ENCODE assay signal across 11 cellular contexts in the genomic region with DNA sequence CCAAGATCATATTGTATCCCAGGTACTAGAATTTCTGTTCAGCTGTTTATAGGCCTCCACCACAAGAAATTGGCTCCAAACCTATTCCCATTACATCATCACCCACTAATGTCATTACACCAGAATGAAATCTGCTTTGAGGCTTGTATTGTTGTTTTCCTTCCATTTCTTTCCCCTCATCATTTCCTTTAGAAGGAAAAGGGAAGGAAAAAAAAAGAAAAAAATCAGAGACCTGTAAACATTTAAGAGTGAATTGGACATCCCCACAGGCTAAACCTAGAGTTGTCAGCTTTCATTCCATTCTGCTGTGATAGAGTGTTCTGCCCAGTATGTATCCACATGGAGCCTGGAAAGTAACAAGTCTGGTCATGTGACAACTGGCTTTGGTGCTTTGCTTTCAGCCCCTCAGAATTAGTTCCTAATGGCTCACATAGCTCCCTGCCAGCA. TPM values are rescaled to one million over a fixed set of nuclear protein-coding genes. Genes with fewer than 3 reads are reported as not detected.
DNase-seq lines count a peak whose midpoint lies in the region; ATAC-seq, FAIRE-seq and TF ChIP-seq lines count a peak whose summit lies in the region.
"Had no signal": no experiment of that assay in that cellular context is flagged by ENCODE, and none has a peak within 500 bp of the region (broad histone marks: within the 10 kb centered on the region; RNA-seq: fewer than 3 reads in every experiment).

No MANE protein-coding gene starts in this region.

- H3K27me3 ChIP-seq in heart left ventricle = no peaks in the 10 kb centered on the region
- H3K27me3 ChIP-seq: thyroid gland had no signal

- peaks cover 31% of the 10 kb centered on the region for H3K4me1 Mint-ChIP-seq in activated naive CD8-positive, alpha-beta T cell treated with anti-CD3 and anti-CD28 coated beads, Interleukin-2, amount 50 U/mL, for 24 hours

- peaks cover 18% of the 10 kb centered on the region for H3K36me3 Mint-ChIP-seq in activated naive CD8-positive, alpha-beta T cell treated with anti-CD3 and anti-CD28 coated beads, Interleukin-2, amount 50 U/mL, for 24 hours (ENCODE audit: low read depth)

- FAIRE-seq in H54 (lab: Jason Lieb, UNC) = peak; percentile 65

- peaks cover 0 to 8% (median 0%) of the 10 kb centered on the region in 12 donors for H3K9me3 ChIP-seq in heart left ventricle
- H3K9me3 ChIP-seq: thyroid gland had no signal

- no peak overlapping the region for H3K4me3 ChIP-seq in heart left ventricle
- H3K4me3 ChIP-seq: thyroid gland had no signal

- ATAC-seq in heart left ventricle = peak; percentile 68 to 86 (median 73)
- ATAC-seq in activated naive CD8-positive, alpha-beta T cell treated with anti-CD3 and anti-CD28 coated beads, Interleukin-2, amount 50 U/mL, for 24 hours = no peak
- no peak for ATAC-seq in GM18861 (IDR thresholded peaks at IDR 0.05; ENCODE audit: unreplicated experiment)
- ATAC-seq in HG02678 (IDR thresholded peaks at IDR 0.05; ENCODE audit: unreplicated experiment) = no peak
- no peak for ATAC-seq in GM21723 (IDR thresholded peaks at IDR 0.05; ENCODE audit: unreplicated experiment)

- peaks cover 0 to 31% (median 23%) of the 10 kb centered on the region in 9 donors for H3K36me3 ChIP-seq in heart left ventricle

- H3K27ac ChIP-seq in heart left ventricle = peak overlapping the region in 10 of 12 donors; percentile 9 to 73 (median 33)
- H3K27ac ChIP-seq: HL-60, thyroid gland had no signal

- H3K27me3 Mint-ChIP-seq in activated naive CD8-positive, alpha-beta T cell treated with anti-CD3 and anti-CD28 coated beads, Interleukin-2, amount 50 U/mL, for 24 hours = no peaks in the 10 kb centered on the region
- H3K27me3 Mint-ChIP-seq: activated naive CD8-positive, alpha-beta T cell treated with anti-CD3 and anti-CD28 coated beads, Interleukin-2, amount 10 ng/mL, durations not matched to agents 7 days and 5 days had no signal

- intact Hi-C loops in heart left ventricle (cut with DNase I) = loop anchor here in 1 of 10 donors (5.0 kb wide), 1 partner anchor 44 kb away; a partner anchor contains a TSS

- no peak for TF ChIP-seq POLR2A in H54 (IDR thresholded peaks at IDR 0.05; ENCODE audit: low read depth, low read length)
- no peak for TF ChIP-seq POLR2A in heart left ventricle (IDR thresholded peaks at IDR 0.05)

- H3K4me3 Mint-ChIP-seq in activated naive CD8-positive, alpha-beta T cell treated with anti-CD3 and anti-CD28 coated beads, Interleukin-2, amount 50 U/mL, for 24 hours = no peak overlapping the region
- H3K4me3 Mint-ChIP-seq: activated naive CD8-positive, alpha-beta T cell treated with anti-CD3 and anti-CD28 coated beads, Interleukin-2, amount 10 ng/mL, durations not matched to agents 7 days and 5 days had no signal

- H3K27ac Mint-ChIP-seq in activated naive CD8-positive, alpha-beta T cell treated with anti-CD3 and anti-CD28 coated beads, Interleukin-2, amount 50 U/mL, for 24 hours = no peak overlapping the region
- H3K27ac Mint-ChIP-seq: activated naive CD8-positive, alpha-beta T cell treated with anti-CD3 and anti-CD28 coated beads, Interleukin-2, amount 10 ng/mL, durations not matched to agents 7 days and 5 days had no signal

- DNase-seq in H54 (ENCODE audit: insufficient read length, low spot score) (peak; percentile 26), astrocyte of the hippocampus (ENCODE audit: low read depth, low spot score) (peak; percentile 86), heart left ventricle (no peak), renal cortical epithelial cell (ENCODE audit: low read depth) (peak; percentile 89)
- no peak for DNase-seq in activated naive CD8-positive, alpha-beta T cell treated with anti-CD3 and anti-CD28 coated beads, Interleukin-2, amount 50 U/mL, for 24 hours
- DNase-seq: activated naive CD8-positive, alpha-beta T cell treated with anti-CD3 and anti-CD28 coated beads, Interleukin-2, amount 10 ng/mL, durations not matched to agents 7 days and 5 days; thyroid gland had no signal

- peaks cover 0 to 84% (median 49%) of the 10 kb centered on the region in 12 donors for H3K4me1 ChIP-seq in heart left ventricle

- no peaks in the 10 kb centered on the region for H3K9me3 Mint-ChIP-seq in activated naive CD8-positive, alpha-beta T cell treated with anti-CD3 and anti-CD28 coated beads, Interleukin-2, amount 50 U/mL, for 24 hours
- H3K9me3 Mint-ChIP-seq: activated naive CD8-positive, alpha-beta T cell treated with anti-CD3 and anti-CD28 coated beads, Interleukin-2, amount 10 ng/mL, durations not matched to agents 7 days and 5 days had no signal

- no peak for TF ChIP-seq CTCF in heart left ventricle (IDR thresholded peaks at IDR 0.05)

RNA-seq across cellular contexts. Expression of a gene that starts 44.6 kb away (rescaled TPM):
- total RNA-seq in heart left ventricle = 10 to 100 TPM; 52.6 to 82.8 (median 69.4) TPM
- polyA plus RNA-seq in heart left ventricle = 10 to 100 TPM; 45.2 to 52.8 TPM
- 18.6 and 40.4 TPM in 2 replicates for total RNA-seq in renal cortical epithelial cell

RNA-seq across cellular contexts. Expression of a gene that starts 47.5 kb away (rescaled TPM):
- total RNA-seq in heart left ventricle = 1 to 10 TPM; 1.3 to 4.4 (median 2.2) TPM
- polyA plus RNA-seq in heart left ventricle = 1 to 10 TPM; 1.3 to 1.8 TPM
- 0.20 and 0.87 TPM in 2 replicates for total RNA-seq in renal cortical epithelial cell

Comparison
In these comparisons a context has a peak if more than half of its experiments do, and no peak if none do; other contexts are left out.
1. DNase-seq: peak in H54 (single experiment), astrocyte of the hippocampus (single experiment) and renal cortical epithelial cell (single experiment); none in heart left ventricle (0 of 5) and activated naive CD8-positive, alpha-beta T cell treated with anti-CD3 and anti-CD28 coated beads, Interleukin-2, amount 50 U/mL, for 24 hours (single experiment).
2. ATAC-seq: peak in heart left ventricle (4 of 4); none in activated naive CD8-positive, alpha-beta T cell treated with anti-CD3 and anti-CD28 coated beads, Interleukin-2, amount 50 U/mL, for 24 hours (single experiment), GM18861 (single experiment), HG02678 (single experiment) and GM21723 (single experiment).